ENCODE assay signal across 8 cellular contexts in genomic region chr12:45217846-45218245, GRCh38. TPM values are rescaled to one million over a fixed set of nuclear protein-coding genes. Genes with fewer than 3 reads are reported as not detected.
A peak's percentile ranks its signal among the peaks of the same experiment; 100 is the strongest.
DNase-seq lines count a peak whose midpoint lies in the region; ATAC-seq and TF ChIP-seq lines count a peak whose summit lies in the region.

No MANE protein-coding gene starts in this region.

- no peak for ATAC-seq in activated T-cell treated with anti-CD3 and anti-CD28 coated beads, Interleukin-2, amount 50 U/mL, for 72 hours (replicated peaks in 1 of 2)
- no peak for ATAC-seq in activated T-helper 17 cell treated with anti-CD3 and anti-CD28 coated beads, Interleukin-2, amount 50 U/mL, for 72 hours (replicated peaks)
- ATAC-seq in stimulated activated naive B cell treated with anti-CD40 and anti-IgM and Interleukin-4, amounts not matched to agents 10 μg/mL and 1 μg/mL and 100 μg/mL, for 72 hours (replicated peaks), result no peak

- H3K27me3 Mint-ChIP-seq in activated T-cell treated with anti-CD3 and anti-CD28 coated beads, Interleukin-2, amount 50 U/mL, for 72 hours (ENCODE audit: low read depth), result no peaks in the 10 kb centered on the region
- H3K27me3 Mint-ChIP-seq in activated T-helper 17 cell treated with anti-CD3 and anti-CD28 coated beads, Interleukin-2, amount 50 U/mL, for 72 hours, result no peaks in the 10 kb centered on the region
- no peaks in the 10 kb centered on the region for H3K27me3 Mint-ChIP-seq in type B pancreatic cell
- no peaks in the 10 kb centered on the region for H3K27me3 Mint-ChIP-seq in stimulated activated naive B cell treated with anti-CD40 and anti-IgM and Interleukin-4, amounts not matched to agents 10 μg/mL and 1 μg/mL and 100 μg/mL, for 72 hours

- no peaks in the 10 kb centered on the region for H3K9me3 Mint-ChIP-seq in activated T-cell treated with anti-CD3 and anti-CD28 coated beads, Interleukin-2, amount 50 U/mL, for 72 hours
- H3K9me3 Mint-ChIP-seq in activated T-helper 17 cell treated with anti-CD3 and anti-CD28 coated beads, Interleukin-2, amount 50 U/mL, for 72 hours, result no peaks in the 10 kb centered on the region
- peaks cover 16% of the 10 kb centered on the region for H3K9me3 Mint-ChIP-seq in type B pancreatic cell
- no peaks in the 10 kb centered on the region for H3K9me3 Mint-ChIP-seq in stimulated activated naive B cell treated with anti-CD40 and anti-IgM and Interleukin-4, amounts not matched to agents 10 μg/mL and 1 μg/mL and 100 μg/mL, for 72 hours

- H3K36me3 Mint-ChIP-seq in activated T-cell treated with anti-CD3 and anti-CD28 coated beads, Interleukin-2, amount 50 U/mL, for 72 hours (ENCODE audit: insufficient read depth in 2 of 2), result peaks cover 0 to 2% of the 10 kb centered on the region in 2 donors
- peaks cover 8% of the 10 kb centered on the region for H3K36me3 Mint-ChIP-seq in activated T-helper 17 cell treated with anti-CD3 and anti-CD28 coated beads, Interleukin-2, amount 50 U/mL, for 72 hours (ENCODE audit: low read depth)
- peaks cover 21% of the 10 kb centered on the region for H3K36me3 Mint-ChIP-seq in type B pancreatic cell
- H3K36me3 Mint-ChIP-seq in stimulated activated naive B cell treated with anti-CD40 and anti-IgM and Interleukin-4, amounts not matched to agents 10 μg/mL and 1 μg/mL and 100 μg/mL, for 72 hours, result no peaks in the 10 kb centered on the region

- H3K4me3 Mint-ChIP-seq in activated T-cell treated with anti-CD3 and anti-CD28 coated beads, Interleukin-2, amount 50 U/mL, for 72 hours, result peak overlapping the region; percentile 88 to 95
- peak overlapping the region; percentile 95 for H3K4me3 Mint-ChIP-seq in activated T-helper 17 cell treated with anti-CD3 and anti-CD28 coated beads, Interleukin-2, amount 50 U/mL, for 72 hours
- H3K4me3 Mint-ChIP-seq in type B pancreatic cell, result peak overlapping the region; percentile 95
- H3K4me3 Mint-ChIP-seq in stimulated activated naive B cell treated with anti-CD40 and anti-IgM and Interleukin-4, amounts not matched to agents 10 μg/mL and 1 μg/mL and 100 μg/mL, for 72 hours, result no peak overlapping the region

- peak overlapping the region; percentile 19 for H3K27ac Mint-ChIP-seq in activated T-cell treated with anti-CD3 and anti-CD28 coated beads, Interleukin-2, amount 50 U/mL, for 72 hours
- no peak overlapping the region for H3K27ac Mint-ChIP-seq in activated T-helper 17 cell treated with anti-CD3 and anti-CD28 coated beads, Interleukin-2, amount 50 U/mL, for 72 hours
- peak overlapping the region; percentile 88 for H3K27ac Mint-ChIP-seq in type B pancreatic cell
- H3K27ac Mint-ChIP-seq in stimulated activated naive B cell treated with anti-CD40 and anti-IgM and Interleukin-4, amounts not matched to agents 10 μg/mL and 1 μg/mL and 100 μg/mL, for 72 hours, result no peak overlapping the region

- peaks cover 67% of the 10 kb centered on the region for H3K4me1 Mint-ChIP-seq in activated T-cell treated with anti-CD3 and anti-CD28 coated beads, Interleukin-2, amount 50 U/mL, for 72 hours (ENCODE audit: low read depth)
- H3K4me1 Mint-ChIP-seq in activated T-helper 17 cell treated with anti-CD3 and anti-CD28 coated beads, Interleukin-2, amount 50 U/mL, for 72 hours, result peaks cover 29% of the 10 kb centered on the region
- H3K4me1 Mint-ChIP-seq in type B pancreatic cell (ENCODE audit: unreplicated experiment), result peaks cover 24% of the 10 kb centered on the region
- peaks cover 23 to 25% of the 10 kb centered on the region in 2 donors for H3K4me1 Mint-ChIP-seq in stimulated activated naive B cell treated with anti-CD40 and anti-IgM and Interleukin-4, amounts not matched to agents 10 μg/mL and 1 μg/mL and 100 μg/mL, for 72 hours

- no peak for DNase-seq in activated T-cell treated with anti-CD3 and anti-CD28 coated beads, Interleukin-2, amount 50 U/mL, for 72 hours
- no peak for DNase-seq in activated T-cell treated with anti-CD3 and anti-CD28 coated beads, Interleukin-2, amount 50 U/mL, for 48 hours
- peak; percentile 30 for DNase-seq in iris pigment epithelial cell (ENCODE audit: low read depth)
- no peak for DNase-seq in type B pancreatic cell (ENCODE audit: extremely low spot score, unreplicated experiment)
- DNase-seq in stimulated activated naive B cell treated with anti-CD40 and anti-IgM and Interleukin-4, amounts not matched to agents 10 μg/mL and 1 μg/mL and 100 μg/mL, for 72 hours, result no peak
- no peak for DNase-seq in NCI-H2107 (lab: John Stamatoyannopoulos, UW)
- DNase-seq in DMS79 (lab: John Stamatoyannopoulos, UW), result no peak

- TF ChIP-seq CTCF in type B pancreatic cell (conservative IDR thresholded peaks at IDR 0.05), result no peak

RNA-seq across cellular contexts. Expression of gene ANO6, which starts 2.0 kb away (rescaled TPM):
- 10 to 100 TPM; 25.3 to 27.0 TPM for total RNA-seq in activated T-cell treated with anti-CD3 and anti-CD28 coated beads, Interleukin-2, amount 50 U/mL, for 72 hours
- total RNA-seq in activated T-helper 17 cell treated with anti-CD3 and anti-CD28 coated beads, Interleukin-2, amount 50 U/mL, for 72 hours, result 10 to 100 TPM; 26.8 to 45.1 TPM
- 35.0 and 38.1 TPM in 2 replicates for total RNA-seq in type B pancreatic cell (ENCODE audit: low replicate concordance)

Comparison
In these comparisons a context has a peak if more than half of its experiments do, and no peak if none do; other contexts are left out.
1. H3K27ac Mint-ChIP-seq: peak in activated T-cell treated with anti-CD3 and anti-CD28 coated beads, Interleukin-2, amount 50 U/mL, for 72 hours (single experiment) and type B pancreatic cell (single experiment); none in activated T-helper 17 cell treated with anti-CD3 and anti-CD28 coated beads, Interleukin-2, amount 50 U/mL, for 72 hours (single experiment) and stimulated activated naive B cell treated with anti-CD40 and anti-IgM and Interleukin-4, amounts not matched to agents 10 μg/mL and 1 μg/mL and 100 μg/mL, for 72 hours (single experiment).
2. H3K4me3 Mint-ChIP-seq: peak in activated T-cell treated with anti-CD3 and anti-CD28 coated beads, Interleukin-2, amount 50 U/mL, for 72 hours (2 of 2), activated T-helper 17 cell treated with anti-CD3 and anti-CD28 coated beads, Interleukin-2, amount 50 U/mL, for 72 hours (single experiment) and type B pancreatic cell (single experiment); none in stimulated activated naive B cell treated with anti-CD40 and anti-IgM and Interleukin-4, amounts not matched to agents 10 μg/mL and 1 μg/mL and 100 μg/mL, for 72 hours (0 of 2).